ENCODE assay signal across 1 cellular context in genomic region chr22:50151571-50152537, GRCh38.
TF ChIP-seq lines count a peak whose summit lies in the region.

No MANE protein-coding gene starts in this region.

TF ChIP-seq in K562, 482 proteins besides CTCF, POLR2A, EP300 and RAD21 (continued from another document):
- TF ChIP-seq USF2 (CRISPR knock-in tag; IDR thresholded peaks at IDR 0.05) (peak; percentile 51; the same call in 1 of the 2 replicates), RBM22 (IDR thresholded peaks at IDR 0.05; ENCODE audit: low read depth, low read length, poor library complexity, severe bottlenecking) (no peak), ZNF76 (CRISPR knock-in tag; IDR thresholded peaks at IDR 0.05; ENCODE audit: borderline replicate concordance) (no peak), USF1 (CRISPR knock-in tag; IDR thresholded peaks at IDR 0.05) (0 out of 2 replicates have a peak, but pooled peaks have one; percentile 15), RAD51 (IDR thresholded peaks at IDR 0.05; ENCODE audit: borderline replicate concordance, low read depth) (peak; percentile 48; the same call in 1 of the 2 replicates), CTBP1 (IDR thresholded peaks at IDR 0.05; ENCODE audit: borderline replicate concordance) (no peak), TFE3 (CRISPR knock-in tag; IDR thresholded peaks at IDR 0.05) (peak; percentile 57), CHD4 (IDR thresholded peaks at IDR 0.05; ENCODE audit: insufficient read depth, insufficient replicate concordance, low read depth, low read length, poor library complexity, severe bottlenecking) (no peak)
- TF ChIP-seq, protein P1, sequence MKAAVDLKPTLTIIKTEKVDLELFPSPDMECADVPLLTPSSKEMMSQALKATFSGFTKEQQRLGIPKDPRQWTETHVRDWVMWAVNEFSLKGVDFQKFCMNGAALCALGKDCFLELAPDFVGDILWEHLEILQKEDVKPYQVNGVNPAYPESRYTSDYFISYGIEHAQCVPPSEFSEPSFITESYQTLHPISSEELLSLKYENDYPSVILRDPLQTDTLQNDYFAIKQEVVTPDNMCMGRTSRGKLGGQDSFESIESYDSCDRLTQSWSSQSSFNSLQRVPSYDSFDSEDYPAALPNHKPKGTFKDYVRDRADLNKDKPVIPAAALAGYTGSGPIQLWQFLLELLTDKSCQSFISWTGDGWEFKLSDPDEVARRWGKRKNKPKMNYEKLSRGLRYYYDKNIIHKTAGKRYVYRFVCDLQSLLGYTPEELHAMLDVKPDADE (conservative IDR thresholded peaks at IDR 0.05; ENCODE audit: control insufficient read depth, low read depth, low read length) = no peak
